In genomic region chr10:91289295-91289694, GRCh38 we compare ENCODE assay signal across 23 cellular contexts.
"Had no signal": no experiment of that assay in that cellular context is flagged by ENCODE, and none has a peak within 500 bp of the region (broad histone marks: within the 10 kb centered on the region; RNA-seq: fewer than 3 reads in every experiment).

No MANE protein-coding gene starts in this region.

- H3K27ac Mint-ChIP-seq: stimulated activated naive CD8-positive, alpha-beta T cell treated with anti-CD3 and anti-CD28 coated beads, Interleukin-15, Interleukin-2, amounts not matched to agents 100 ng/mL and 50 ng/mL, for 24 hours; T-helper 1 cell treated with Interleukin-12 subunit alpha and Interleukin-12 subunit beta and Interleukin-4 antibody, amounts not matched to agents 30 μg/mL and 1 μg/mL, for 36 hours; WTC11 had no signal

- H3K4me3 ChIP-seq: gastrocnemius medialis, left ventricle myocardium inferior, pancreas, sigmoid colon, spleen, thyroid gland, upper lobe of right lung had no signal

- H3K27me3 ChIP-seq: gastrocnemius medialis, pancreas, sigmoid colon, spleen, thyroid gland, upper lobe of right lung had no signal

- H3K4me1 Mint-ChIP-seq: WTC11 had no signal

- H3K4me3 Mint-ChIP-seq: natural killer cell treated with Interleukin-12 subunit alpha and Interleukin-12 subunit beta and Interleukin-15 and Interleukin-18, amount 100 ng/mL, for 72 hours; stimulated activated naive CD8-positive, alpha-beta T cell treated with anti-CD3 and anti-CD28 coated beads, Interleukin-15, Interleukin-2, amounts not matched to agents 100 ng/mL and 50 ng/mL, for 24 hours; T-helper 1 cell treated with Interleukin-12 subunit alpha and Interleukin-12 subunit beta and Interleukin-4 antibody, amounts not matched to agents 30 μg/mL and 1 μg/mL, for 36 hours; WTC11 had no signal

- H3K9me3 Mint-ChIP-seq: activated naive CD4-positive, alpha-beta T cell treated with anti-CD3 and anti-CD28 coated beads, Interleukin-2, amount 50 U/mL, for 72 hours; natural killer cell treated with Interleukin-12 subunit alpha and Interleukin-12 subunit beta and Interleukin-15 and Interleukin-18, amount 100 ng/mL, for 72 hours; stimulated activated naive CD8-positive, alpha-beta T cell treated with anti-CD3 and anti-CD28 coated beads, Interleukin-15, Interleukin-2, amounts not matched to agents 100 ng/mL and 50 ng/mL, for 24 hours; T-helper 1 cell treated with Interleukin-12 subunit alpha and Interleukin-12 subunit beta and Interleukin-4 antibody, amounts not matched to agents 30 μg/mL and 1 μg/mL, for 36 hours; WTC11 had no signal

- H3K27ac ChIP-seq: left ventricle myocardium inferior, neutrophil, pancreas, sigmoid colon, spleen, thyroid gland, upper lobe of right lung had no signal

- H3K4me1 ChIP-seq: pancreas, spleen, thyroid gland had no signal

- H3K9me3 ChIP-seq: gastrocnemius medialis, left ventricle myocardium inferior, neutrophil, pancreas, sigmoid colon, spleen, thyroid gland, upper lobe of right lung had no signal

- H3K36me3 Mint-ChIP-seq: activated naive CD4-positive, alpha-beta T cell treated with anti-CD3 and anti-CD28 coated beads, Interleukin-2, amount 50 U/mL, for 72 hours; natural killer cell treated with Interleukin-12 subunit alpha and Interleukin-12 subunit beta and Interleukin-15 and Interleukin-18, amount 100 ng/mL, for 72 hours; WTC11 had no signal

- DNase-seq: activated T-cell treated with anti-CD3 and anti-CD28 coated beads, Interleukin-2, amount 50 U/mL, for 1 hour; aorta; central memory CD4-positive, alpha-beta T cell; dermis blood vessel endothelial cell; effector CD8-positive, alpha-beta T cell; gastrocnemius medialis; hippocampal formation; left ventricle myocardium inferior; mammary epithelial cell; pancreas; sigmoid colon; spleen; stimulated activated CD4-positive, alpha-beta T cell treated with anti-CD3 and anti-CD28 coated beads, Interleukin-4, amount 100 ng/mL, for 4 hours; substantia nigra; T1000; thyroid gland; upper lobe of right lung had no signal

- H3K36me3 ChIP-seq: gastrocnemius medialis, left ventricle myocardium inferior, neutrophil, pancreas, sigmoid colon, thyroid gland had no signal
